Comparison of ENCODE assay signal across 8 cellular contexts in genomic region chr6:164039954-164040375, GRCh38.
DNase-seq lines count a peak whose midpoint lies in the region; FAIRE-seq and TF ChIP-seq lines count a peak whose summit lies in the region.

No MANE protein-coding gene starts in this region.

- H3K4me1 ChIP-seq in H1 (replicated peaks in 1 of 4; ENCODE audit: control insufficient read depth in 3 of 4, insufficient read depth in 4 of 4, low read length in 3 of 4): no peaks in the 10 kb centered on the region
- no peaks in the 10 kb centered on the region for H3K4me1 ChIP-seq in sigmoid colon
- H3K4me1 ChIP-seq in endodermal cell (ENCODE audit: control insufficient read depth, insufficient read depth, low read length): no peaks in the 10 kb centered on the region

- H2BK20ac ChIP-seq in H1 (ENCODE audit: low read length): no peak overlapping the region

- intact Hi-C loops in sigmoid colon (cut with DNase I): no loop called here

- peaks cover 10% of the 10 kb centered on the region for H3K9me3 Mint-ChIP-seq in endodermal cell

- no peaks in the 10 kb centered on the region for H4K20me1 ChIP-seq in H1 (replicated peaks in 1 of 2; ENCODE audit: control insufficient read depth in 1 of 2, insufficient read depth in 2 of 2, low read length in 2 of 2)

- no peak overlapping the region for H2BK5ac ChIP-seq in H1 (ENCODE audit: low read depth, low read length)

- 94% methylated on average over 18 of the region's 19 CpGs; no CpG with 5 or more reads in 1 of the 2 experiments for WGBS in H1 (ENCODE audit: extremely low coverage in 1 of 2, insufficient coverage in 1 of 2, insufficient read length in 1 of 2, insufficient replicate concordance in 2 of 2, low coverage in 1 of 2, low lambda C conversion rate in 2 of 2, missing lambda C conversion rate in 1 of 2), 2 experiments
- WGBS in sigmoid colon, 2 donors: 82 to 86% methylated on average over 19 of the region's 19 CpGs
- 92 to 93% methylated on average over 15 to 19 of the region's 19 CpGs for WGBS in endodermal cell (ENCODE audit: insufficient coverage in 1 of 2, insufficient read length in 1 of 2), 2 experiments

- peaks cover 5 to 6% of the 10 kb centered on the region in 2 experiments; a peak in 3 of 4 replicates for H3K9me3 ChIP-seq in H1 (ENCODE audit: insufficient read depth in 2 of 2, low read depth in 1 of 2, low read length in 1 of 2)
- no peaks in the 10 kb centered on the region for H3K9me3 ChIP-seq in sigmoid colon
- H3K9me3 ChIP-seq in endodermal cell (ENCODE audit: control insufficient read depth, low read length): no peaks in the 10 kb centered on the region

- no peak overlapping the region for H3K4me2 ChIP-seq in H1 (ENCODE audit: insufficient read depth in 1 of 2, low read depth in 2 of 2, low read length in 2 of 2)

- H3K79me2 ChIP-seq in H1 (ENCODE audit: control insufficient read depth in 1 of 2, insufficient read depth in 2 of 2, low read length in 2 of 2): no peaks in the 10 kb centered on the region

- DNase-seq in T-helper 9 cell (peak; percentile 31), H1 (ENCODE audit: low read depth in 1 of 2, low spot score in 2 of 2) (no peak), sigmoid colon (peak; percentile 70), NOMO-1 treated with dmso at 0.1 percent for 144 hours (lab: John Stamatoyannopoulos, UW; ENCODE audit: unreplicated experiment) (no peak), NK-92 (lab: John Stamatoyannopoulos, UW; ENCODE audit: unreplicated experiment) (no peak), occipital lobe (lab: John Stamatoyannopoulos, UW) (no peak), endodermal cell (no peak)

- POLR2A ChIA-PET in H1 (lab: Charles Lee; ENCODE audit: partially characterized antibody): no interaction called here

- no peak overlapping the region for H3K9ac ChIP-seq in H1 (replicated peaks in 1 of 4; ENCODE audit: extremely low read depth in 1 of 4, low read depth in 3 of 4, low read length in 3 of 4)
- no peak overlapping the region for H3K9ac ChIP-seq in endodermal cell (ENCODE audit: extremely low read depth, low read length, poor library complexity, severe bottlenecking)

- FAIRE-seq in H1 (lab: Jason Lieb, UNC): no peak

- no peak overlapping the region for H3K14ac ChIP-seq in H1 (ENCODE audit: insufficient read length)

- H3K56ac ChIP-seq in H1 (replicated peaks; ENCODE audit: insufficient read length, low read depth, low read length): no peak overlapping the region

- H3K23ac ChIP-seq in H1 (ENCODE audit: insufficient read length): no peak overlapping the region

- no peak overlapping the region for H4K8ac ChIP-seq in H1 (ENCODE audit: extremely low read depth, insufficient read depth, low read length)

- H3K36me3 ChIP-seq in H1 (ENCODE audit: control insufficient read depth in 2 of 4, insufficient read depth in 4 of 4, low read length in 3 of 4) (no peaks in the 10 kb centered on the region), sigmoid colon (no peaks in the 10 kb centered on the region), endodermal cell (ENCODE audit: control insufficient read depth, insufficient read depth, low read length) (no peaks in the 10 kb centered on the region)

- no peaks in the 10 kb centered on the region for H3K27me3 ChIP-seq in H1 (replicated peaks in 1 of 4; ENCODE audit: control insufficient read depth in 3 of 4, extremely low read depth in 1 of 4, insufficient read depth in 3 of 4, low read length in 3 of 4)
- no peaks in the 10 kb centered on the region for H3K27me3 ChIP-seq in sigmoid colon
- no peaks in the 10 kb centered on the region for H3K27me3 ChIP-seq in endodermal cell (ENCODE audit: control insufficient read depth, insufficient read depth, low read length, poor library complexity, severe bottlenecking)

- CTCF ChIA-PET in H1 (lab: Charles Lee; ENCODE audit: partially characterized antibody): interaction anchor here (0.8 to 1.2 kb wide), 2 partner anchors 13 to 16 kb away, joined by 3 read pairs; no protein-coding TSS in a partner anchor

- no peaks in the 10 kb centered on the region for H3K23me2 ChIP-seq in H1 (ENCODE audit: low read depth, low read length)

- no peaks in the 10 kb centered on the region for H3K79me1 ChIP-seq in H1 (ENCODE audit: low read depth, low read length)

- no peak overlapping the region for H4K5ac ChIP-seq in H1 (ENCODE audit: insufficient read length, low read depth, low read length)

- H2BK120ac ChIP-seq in H1 (replicated peaks; ENCODE audit: low read depth, low read length): no peak overlapping the region

- H2AFZ ChIP-seq in H1 (ENCODE audit: low read length): 0 out of 2 replicates have a peak overlapping the region, but pooled peaks have one; percentile 12

- no peaks in the 10 kb centered on the region for H3K27me3 Mint-ChIP-seq in endodermal cell (ENCODE audit: insufficient read depth)

- no peak overlapping the region for H3K4me3 Mint-ChIP-seq in endodermal cell

- TF ChIP-seq RAD21 in H1 (IDR thresholded peaks at IDR 0.05 in 1 of 2, conservative IDR thresholded peaks at IDR 0.05 in 1 of 2; ENCODE audit: low read depth in 2 of 2, low read length in 2 of 2): no peak

- H3K4me3 ChIP-seq in GM12875 (ENCODE audit: low read depth, low read length) (no peak overlapping the region), H1 (ENCODE audit: extremely low read depth in 1 of 4, insufficient read depth in 2 of 4, low read depth in 3 of 4, low read length in 4 of 4) (no peak overlapping the region), sigmoid colon (peak overlapping the region in 1 of 4 donors; percentile 16), endodermal cell (ENCODE audit: low read length) (no peak overlapping the region)

- no peak overlapping the region for H3K4ac ChIP-seq in H1 (replicated peaks; ENCODE audit: insufficient read length, low read depth, low read length)

- TF ChIP-seq POLR2A in H1 (IDR thresholded peaks at IDR 0.05; ENCODE audit: control extremely low read depth in 1 of 2, low read depth in 2 of 2, low read length in 2 of 2) (no peak), sigmoid colon (IDR thresholded peaks at IDR 0.05) (no peak)

- TF ChIP-seq CTCF in GM12875 (IDR thresholded peaks at IDR 0.05; ENCODE audit: borderline replicate concordance, insufficient read depth, low read depth, low read length) (peak; percentile 5; the same call in 1 of the 2 replicates), H1 (IDR thresholded peaks at IDR 0.05; ENCODE audit: control extremely low read depth in 1 of 3, insufficient read depth in 1 of 3, low read depth in 1 of 3, low read length in 3 of 3) (no peak), sigmoid colon (IDR thresholded peaks at IDR 0.05) (no peak), endodermal cell (conservative IDR thresholded peaks at IDR 0.05) (no peak)

- no peaks in the 10 kb centered on the region for H3K36me3 Mint-ChIP-seq in endodermal cell (ENCODE audit: low read depth)

- H2BK15ac ChIP-seq in H1 (ENCODE audit: low read length): no peak overlapping the region

- no peak overlapping the region for H2BK12ac ChIP-seq in H1 (ENCODE audit: low read depth, low read length)

- TF ChIP-seq EP300 in H1 (IDR thresholded peaks at IDR 0.05; ENCODE audit: borderline replicate concordance in 1 of 2, low read depth in 2 of 2, low read length in 2 of 2) (no peak), sigmoid colon (IDR thresholded peaks at IDR 0.05) (no peak)

- H4K91ac ChIP-seq in H1 (replicated peaks; ENCODE audit: insufficient read length, low read length): no peak overlapping the region

- no peak overlapping the region for H3K18ac ChIP-seq in H1 (ENCODE audit: extremely low read depth, low read length)

- H2AK5ac ChIP-seq in H1 (ENCODE audit: low read depth, low read length): no peak overlapping the region

- no peak overlapping the region for H3K27ac Mint-ChIP-seq in endodermal cell

- H3K4me1 Mint-ChIP-seq in endodermal cell: no peaks in the 10 kb centered on the region

- H3K27ac ChIP-seq in H1 (ENCODE audit: low read depth, low read length): no peak overlapping the region
- H3K27ac ChIP-seq in sigmoid colon: no peak overlapping the region
- no peak overlapping the region for H3K27ac ChIP-seq in endodermal cell (ENCODE audit: low read depth, low read length)

TF ChIP-seq in H1, 55 proteins besides CTCF, POLR2A, EP300 and RAD21:
- TF ChIP-seq SP2 (IDR thresholded peaks at IDR 0.05; ENCODE audit: low read length) (no peak), CHD2 (IDR thresholded peaks at IDR 0.05; ENCODE audit: low read length) (no peak), EZH2 (IDR thresholded peaks at IDR 0.05; ENCODE audit: low read depth, low read length, severe bottlenecking) (no peak), KDM1A (IDR thresholded peaks at IDR 0.05; ENCODE audit: borderline replicate concordance, low read length) (no peak), GABPA (IDR thresholded peaks at IDR 0.05; ENCODE audit: borderline replicate concordance, insufficient read depth, low read length) (no peak), YY1 (IDR thresholded peaks at IDR 0.05; ENCODE audit: low read depth, low read length) (no peak), POU5F1 (IDR thresholded peaks at IDR 0.05; ENCODE audit: low read depth, low read length) (no peak), ATF3 (IDR thresholded peaks at IDR 0.05; ENCODE audit: insufficient read depth, low read depth, low read length) (no peak), CBX5 (IDR thresholded peaks at IDR 0.05; ENCODE audit: low read depth, low read length) (no peak), E2F6 (IDR thresholded peaks at IDR 0.05) (no peak), MAX (IDR thresholded peaks at IDR 0.05) (no peak), CTBP2 (IDR thresholded peaks at IDR 0.05; ENCODE audit: borderline replicate concordance, insufficient read depth, insufficient read length, low read length) (no peak), SAP30 (IDR thresholded peaks at IDR 0.05; ENCODE audit: insufficient read depth, insufficient replicate concordance, low read length) (no peak), TAF1 (IDR thresholded peaks at IDR 0.05; ENCODE audit: low read depth, low read length) (no peak), PHF8 (conservative IDR thresholded peaks at IDR 0.05; ENCODE audit: low read depth, low read length) (no peak), CREB1 (IDR thresholded peaks at IDR 0.05) (no peak)

Comparison
In these comparisons a context has a peak if more than half of its experiments do, and no peak if none do; other contexts are left out.
1. DNase-seq: peak in T-helper 9 cell (single experiment) and sigmoid colon (single experiment); none in H1 (0 of 2), NOMO-1 treated with dmso at 0.1 percent for 144 hours (single experiment), NK-92 (single experiment), occipital lobe (single experiment) and endodermal cell (single experiment).